21 cellular contexts compared by ENCODE assay signal in the genomic region with DNA sequence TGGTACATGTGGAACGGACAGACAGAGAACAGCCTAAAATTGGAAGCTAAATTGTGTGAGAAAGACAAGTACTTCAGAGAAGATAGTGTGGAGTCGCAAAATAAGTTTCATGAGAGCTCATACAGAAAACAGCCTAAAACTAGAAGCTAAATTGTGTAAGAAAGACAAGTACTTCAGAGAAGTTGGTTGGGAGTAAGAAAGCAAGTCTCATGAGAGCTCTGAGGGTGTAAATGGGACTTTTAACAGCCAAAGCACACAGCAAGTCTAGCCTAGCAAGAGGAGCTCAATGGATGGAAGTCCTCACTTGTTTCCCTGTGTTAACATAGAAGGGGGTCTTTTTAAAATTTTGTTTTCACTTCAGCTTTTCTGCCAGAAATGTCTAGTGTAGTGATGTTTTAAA.
"Had no signal": no experiment of that assay in that cellular context is flagged by ENCODE, and none has a peak within 500 bp of the region (broad histone marks: within the 10 kb centered on the region; RNA-seq: fewer than 3 reads in every experiment).

No MANE protein-coding gene starts in this region.

- H2AFZ ChIP-seq: PC-9 had no signal

- H3K36me3 ChIP-seq: Peyer's patch, SJCRH30 had no signal

- H3K4me3 ChIP-seq: PC-9, Peyer's patch, SJCRH30 had no signal

- H3K4me2 ChIP-seq: PC-9 had no signal

- DNase-seq: KBM-7, MV-4-11, NCI-H1048, NCI-H1105, NCI-H1436 treated with DMSO at 0.1 percent for 48 hours, NCI-H1694, NCI-H187 treated with DMSO at 0.1 percent for 48 hours, NCI-H2029 treated with DMSO at 0.1 percent for 48 hours, NCI-H2171, NCI-H226, NCI-H446, NCI-H510A, NCI-H524 treated with DMSO at 0.1 percent for 48 hours, NCI-H774, OCI-M1, PC-9, Peyer's patch, SHP77 treated with DMSO at 0.1 percent for 48 hours, SJCRH30 had no signal

- H3K4me1 ChIP-seq: Peyer's patch, SJCRH30 had no signal

- H3K27ac ChIP-seq: PC-9, Peyer's patch, SJCRH30 had no signal

- H3K9me3 ChIP-seq: Peyer's patch, SJCRH30 had no signal

- ATAC-seq: Right ventricle myocardium inferior, SK-N-SH treated with all-trans-retinoic acid at 6 μM for 48 hours had no signal

- H3K27me3 ChIP-seq: Peyer's patch had no signal
